Comparison of ENCODE assay signal across 20 cellular contexts in the genomic region with DNA sequence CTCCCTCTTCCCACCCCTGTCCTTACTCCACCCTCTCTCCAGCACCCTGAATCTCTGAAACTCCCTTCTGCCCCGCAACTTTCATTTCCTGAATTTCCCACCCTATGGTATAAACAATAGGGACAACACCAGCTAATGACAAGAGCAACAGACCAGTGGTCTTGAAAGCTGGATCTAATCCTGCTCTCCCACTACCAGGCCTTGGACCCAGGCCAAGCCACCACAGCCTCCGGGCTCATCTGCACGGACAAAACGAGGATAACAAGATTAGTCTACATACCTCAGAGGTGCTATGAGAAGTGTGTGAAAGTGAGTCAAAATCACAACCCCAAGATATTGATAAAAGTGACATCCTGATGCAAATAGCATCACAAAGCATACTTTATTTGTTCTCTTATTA.
"Had no signal": no experiment of that assay in that cellular context is flagged by ENCODE, and none has a peak within 500 bp of the region (broad histone marks: within the 10 kb centered on the region; RNA-seq: fewer than 3 reads in every experiment).

No MANE protein-coding gene starts in this region.

- DNase-seq: activated CD4-positive, alpha-beta memory T cell treated with anti-CD3 and anti-CD28 coated beads, Interleukin-2, amount 10 ng/mL, durations not matched to agents 7 days and 5 days; activated CD4-positive, alpha-beta T cell treated with anti-CD3 and anti-CD28 coated beads, Interleukin-2, amount 10 ng/mL, durations not matched to agents 24 days and 14 days; aorta; central memory CD4-positive, alpha-beta T cell; effector memory CD8-positive, alpha-beta T cell; glutamatergic neuron; immature natural killer cell; lower lobe of right lung; naive thymus-derived CD4-positive, alpha-beta T cell; posterior cingulate gyrus; small intestine; stimulated activated CD4-positive, alpha-beta T cell treated with anti-CD3 and anti-CD28 coated beads, Interleukin-2, amount 100 ng/mL, for 24 hours; transverse colon; uterus had no signal

- H3K79me2 ChIP-seq: hepatocyte had no signal

- H3K9me3 ChIP-seq: esophagus muscularis mucosa, lower lobe of right lung, transverse colon, uterus had no signal

- H3K4me2 ChIP-seq: hepatocyte had no signal

- H3K4me3 ChIP-seq: esophagus muscularis mucosa, hepatocyte, lower lobe of right lung, transverse colon, uterus had no signal

- H3K4me1 ChIP-seq: esophagus muscularis mucosa, lower lobe of right lung, transverse colon, uterus had no signal

- H3K27me3 ChIP-seq: hepatocyte, transverse colon, uterus had no signal

- H3K27ac ChIP-seq: esophagus muscularis mucosa, hepatocyte, lower lobe of right lung, transverse colon, uterus, VCaP had no signal

- H3K36me3 ChIP-seq: esophagus muscularis mucosa, lower lobe of right lung, transverse colon, uterus had no signal

- H2AFZ ChIP-seq: hepatocyte had no signal

- ATAC-seq: activated CD4-positive, CD25-positive, alpha-beta regulatory T cell treated with anti-CD3 and anti-CD28 coated beads, Interleukin-2, amount 50 U/mL, for 24 hours; activated naive CD4-positive, alpha-beta T cell treated with anti-CD3 and anti-CD28 coated beads, Interleukin-2, amount 50 U/mL, for 72 hours; effector memory CD8-positive, alpha-beta T cell; naive thymus-derived CD4-positive, alpha-beta T cell; sciatic nerve had no signal
